Comparison of ENCODE assay signal across 32 cellular contexts in genomic region chr2:15831150-15831549, GRCh38.
"Had no signal": no experiment of that assay in that cellular context is flagged by ENCODE, and none has a peak within 500 bp of the region (broad histone marks: within the 10 kb centered on the region; RNA-seq: fewer than 3 reads in every experiment).

No MANE protein-coding gene starts in this region.

- H3K4me1 ChIP-seq: adrenal gland, body of pancreas, breast epithelium had no signal

- H3K36me3 ChIP-seq: adrenal gland, brain microvascular endothelial cell, breast epithelium had no signal

- H3K27ac ChIP-seq: adrenal gland, body of pancreas, brain microvascular endothelial cell, breast epithelium, VCaP had no signal

- ATAC-seq: activated CD8-positive, alpha-beta T cell treated with anti-CD3 and anti-CD28 coated beads for 36 hours; activated naive CD4-positive, alpha-beta T cell treated with anti-CD3 and anti-CD28 coated beads, Interleukin-2, amount 50 U/mL, for 72 hours; activated T-cell treated with anti-CD3 and anti-CD28 coated beads, Interleukin-2, amount 50 U/mL, for 4 hours; activated T-cell treated with anti-CD3 and anti-CD28 coated beads, Interleukin-2, amount 50 U/mL, for 72 hours; activated T-helper 17 cell treated with anti-CD3 and anti-CD28 coated beads, Interleukin-2, amount 50 U/mL, for 72 hours; body of pancreas had no signal

- DNase-seq: activated B cell treated with CpG ODN at 0.5 μM for 24 hours; activated CD4-positive, alpha-beta memory T cell treated with anti-CD3 and anti-CD28 coated beads for 36 hours; activated CD4-positive, alpha-beta T cell treated with anti-CD3 and anti-CD28 coated beads for 4 hours; activated CD4-positive, alpha-beta T cell treated with anti-CD3 and anti-CD28 coated beads, Interleukin-2, amount 10 ng/mL, durations not matched to agents 24 days and 14 days; activated CD4-positive, alpha-beta T cell treated with anti-CD3 and anti-CD28 coated beads, Interleukin-2, amount 50 U/mL, for 1 hour; activated CD4-positive, alpha-beta T cell treated with anti-CD3 and anti-CD28 coated beads, Interleukin-2, amount 50 U/mL, for 4 hours; activated CD4-positive, CD25-positive, alpha-beta regulatory T cell treated with anti-CD3 and anti-CD28 coated beads, Interleukin-2, amount 50 U/mL, for 72 hours; activated CD8-positive, alpha-beta memory T cell treated with anti-CD3 and anti-CD28 coated beads, Interleukin-2, amount 50 U/mL, for 4 hours; activated CD8-positive, alpha-beta T cell treated with anti-CD3 and anti-CD28 coated beads for 36 hours; activated effector memory CD4-positive, alpha-beta T cell treated with anti-CD3 and anti-CD28 coated beads, Interleukin-2, amount 50 U/mL, for 16 hours; activated gamma-delta T cell treated with Interleukin-2 at 50 U/mL for 16 hours; activated naive CD4-positive, alpha-beta T cell; activated naive CD4-positive, alpha-beta T cell treated with anti-CD3 and anti-CD28 coated beads for 36 hours; activated naive CD4-positive, alpha-beta T cell treated with anti-CD3 and anti-CD28 coated beads, Interleukin-2, amount 50 U/mL, for 16 hours; activated naive CD8-positive, alpha-beta T cell treated with anti-CD3 and anti-CD28 coated beads for 36 hours; activated T-cell treated with anti-CD3 and anti-CD28 coated beads for 4 hours; activated T-cell treated with anti-CD3 and anti-CD28 coated beads, Interleukin-2, amount 50 U/mL, for 1 hour; activated T-cell treated with anti-CD3 and anti-CD28 coated beads, Interleukin-2, amount 50 U/mL, for 4 hours; activated T-cell treated with anti-CD3 and anti-CD28 coated beads, Interleukin-2, amount 50 U/mL, for 72 hours; adrenal gland; amniotic stem cell; aorta; body of pancreas; brain microvascular endothelial cell; central memory CD4-positive, alpha-beta T cell; T-helper 1 cell; T-helper 2 cell; T-helper 9 cell had no signal

- H3K9me3 ChIP-seq: adrenal gland, body of pancreas, breast epithelium had no signal

- H3K4me3 ChIP-seq: adrenal gland, body of pancreas, breast epithelium had no signal

- H3K27me3 ChIP-seq: adrenal gland, body of pancreas, brain microvascular endothelial cell, breast epithelium had no signal
